ENCODE assay signal across 14 cellular contexts in genomic region chr9:88782931-88783451, GRCh38.
DNase-seq lines count a peak whose midpoint lies in the region; TF ChIP-seq lines count a peak whose summit lies in the region.
"Had no signal": no experiment of that assay in that cellular context is flagged by ENCODE, and none has a peak within 500 bp of the region (broad histone marks: within the 10 kb centered on the region; RNA-seq: fewer than 3 reads in every experiment).

No MANE protein-coding gene starts in this region.

- TF ChIP-seq CTCF in epithelial cell of esophagus (IDR thresholded peaks at IDR 0.05; ENCODE audit: insufficient read depth, low read depth, low read length, missing control alignments): no peak

- H3K14ac ChIP-seq in trophoblast cell (ENCODE audit: low read length): peak overlapping the region; percentile 53

- H3K4me3 ChIP-seq in epithelial cell of esophagus (ENCODE audit: low read length): no peak overlapping the region
- no peak overlapping the region for H3K4me3 ChIP-seq in trophoblast cell (ENCODE audit: low read depth, low read length)
- H3K4me3 ChIP-seq: pancreas, testis had no signal

- no peaks in the 10 kb centered on the region for H3K27me3 ChIP-seq in trophoblast cell (ENCODE audit: insufficient read depth, low read length)
- H3K27me3 ChIP-seq: pancreas, testis had no signal

- H3K27ac ChIP-seq in trophoblast cell (ENCODE audit: low read depth, low read length): peak overlapping the region; percentile 94
- H3K27ac ChIP-seq: pancreas had no signal

- DNase-seq in Daoy (ENCODE audit: low read depth): peak; percentile 38
- DNase-seq in LHCN-M2 (ENCODE audit: low read depth): peak; percentile 43
- peak; percentile 77 for DNase-seq in epithelial cell of esophagus (ENCODE audit: low read depth)
- peak in 1 of 2 donors; percentile 45 for DNase-seq in trophoblast cell
- DNase-seq in NCI-H526 (lab: John Stamatoyannopoulos, UW): no peak
- DNase-seq in DMS79 treated with DMSO at 0.1 percent for 48 hours (lab: John Stamatoyannopoulos, UW): no peak
- no peak for DNase-seq in occipital lobe (lab: John Stamatoyannopoulos, UW)
- DNase-seq: effector CD8-positive, alpha-beta T cell; NCI-H1930; NCI-H446 treated with DMSO at 0.1 percent for 48 hours; pancreas; SHP77; T-helper 17 cell; testis had no signal

- H4K8ac ChIP-seq in trophoblast cell (ENCODE audit: low read depth, low read length): peak overlapping the region; percentile 15

- peaks cover 8% of the 10 kb centered on the region for H3K79me2 ChIP-seq in trophoblast cell (ENCODE audit: control insufficient read depth, insufficient read depth, low read length, poor library complexity)

- no peak overlapping the region for H3K23ac ChIP-seq in trophoblast cell (ENCODE audit: low read length)

- peaks cover 37% of the 10 kb centered on the region for H3K79me1 ChIP-seq in trophoblast cell (ENCODE audit: low read length)

- WGBS in trophoblast cell (ENCODE audit: extremely low coverage, insufficient coverage, insufficient read length): no CpG with 5 or more reads among the region's 8 CpGs

- peaks cover 4% of the 10 kb centered on the region for H3K9me3 ChIP-seq in trophoblast cell (ENCODE audit: insufficient read depth, low read depth, low read length)
- H3K9me3 ChIP-seq: pancreas, testis had no signal

- no peak overlapping the region for H3K4ac ChIP-seq in trophoblast cell (ENCODE audit: low read depth, low read length)

- H3K36me3 ChIP-seq in trophoblast cell (ENCODE audit: control insufficient read depth in 1 of 2, insufficient read depth in 2 of 2, low read length in 2 of 2): no peaks in the 10 kb centered on the region
- H3K36me3 ChIP-seq: pancreas had no signal

- H2BK12ac ChIP-seq in trophoblast cell (ENCODE audit: low read length): peak overlapping the region; percentile 34

- peaks cover 19 to 24% of the 10 kb centered on the region in 2 experiments for H3K4me1 ChIP-seq in trophoblast cell (ENCODE audit: control insufficient read depth in 1 of 2, insufficient read depth in 2 of 2, low read length in 2 of 2)
- H3K4me1 ChIP-seq: pancreas had no signal

- no peak overlapping the region for H2AK5ac ChIP-seq in trophoblast cell (ENCODE audit: low read length)

- no peak overlapping the region for H4K12ac ChIP-seq in trophoblast cell (ENCODE audit: low read depth, low read length)

- peak overlapping the region; percentile 52 for H2BK5ac ChIP-seq in trophoblast cell (ENCODE audit: low read depth, low read length, poor library complexity)

- no peak overlapping the region for H3K9ac ChIP-seq in trophoblast cell (ENCODE audit: low read length)

- H2BK120ac ChIP-seq in trophoblast cell (ENCODE audit: insufficient read depth, low read length, poor library complexity): no peak overlapping the region

- H3K18ac ChIP-seq in trophoblast cell (ENCODE audit: low read length): no peak overlapping the region

- H3K4me2 ChIP-seq in trophoblast cell (ENCODE audit: low read length): no peak overlapping the region

- peak overlapping the region; percentile 87 for H4K91ac ChIP-seq in trophoblast cell (ENCODE audit: low read depth, low read length)

- no peak overlapping the region for H2AFZ ChIP-seq in trophoblast cell (ENCODE audit: insufficient read depth, low read length, poor library complexity)

Comparison
In these comparisons a context has a peak if more than half of its experiments do, and no peak if none do; other contexts are left out.
1. DNase-seq: peak in Daoy (single experiment), LHCN-M2 (single experiment) and epithelial cell of esophagus (single experiment); none in NCI-H526 (0 of 2), DMS79 treated with DMSO at 0.1 percent for 48 hours (single experiment) and occipital lobe (single experiment).